Comparison of ENCODE assay signal across 1 cellular context in the genomic region with DNA sequence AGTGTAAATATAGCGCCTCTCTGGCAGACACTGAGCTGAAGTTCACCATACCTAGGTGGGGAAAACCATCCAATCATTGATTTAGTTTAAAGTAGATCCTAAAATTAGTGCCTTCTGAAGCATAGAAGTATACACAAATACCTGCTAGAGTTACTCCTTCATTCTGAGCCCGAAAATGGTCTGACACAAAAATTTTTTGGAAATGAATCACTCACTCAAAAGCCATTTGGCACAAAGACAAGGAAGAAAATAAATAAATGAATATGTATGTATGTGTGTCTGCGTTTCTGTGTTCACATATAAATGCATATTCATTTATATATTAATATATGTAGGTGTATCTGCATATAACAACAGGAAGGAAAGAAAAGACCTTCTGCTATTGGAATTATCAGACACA.
TF ChIP-seq lines count a peak whose summit lies in the region.

No MANE protein-coding gene starts in this region.

TF ChIP-seq in GM23338, 12 proteins besides CTCF, POLR2A, EP300 and RAD21:
- TF ChIP-seq, protein P1, sequence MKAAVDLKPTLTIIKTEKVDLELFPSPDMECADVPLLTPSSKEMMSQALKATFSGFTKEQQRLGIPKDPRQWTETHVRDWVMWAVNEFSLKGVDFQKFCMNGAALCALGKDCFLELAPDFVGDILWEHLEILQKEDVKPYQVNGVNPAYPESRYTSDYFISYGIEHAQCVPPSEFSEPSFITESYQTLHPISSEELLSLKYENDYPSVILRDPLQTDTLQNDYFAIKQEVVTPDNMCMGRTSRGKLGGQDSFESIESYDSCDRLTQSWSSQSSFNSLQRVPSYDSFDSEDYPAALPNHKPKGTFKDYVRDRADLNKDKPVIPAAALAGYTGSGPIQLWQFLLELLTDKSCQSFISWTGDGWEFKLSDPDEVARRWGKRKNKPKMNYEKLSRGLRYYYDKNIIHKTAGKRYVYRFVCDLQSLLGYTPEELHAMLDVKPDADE (IDR thresholded peaks at IDR 0.05) = no peak
- no peak for TF ChIP-seq EZH2phosphoT487 (IDR thresholded peaks at IDR 0.05; ENCODE audit: unreplicated experiment)
- TF ChIP-seq NANOG (IDR thresholded peaks at IDR 0.05; ENCODE audit: borderline replicate concordance) = no peak
- TF ChIP-seq JUNB (IDR thresholded peaks at IDR 0.05; ENCODE audit: unreplicated experiment) = no peak
- TF ChIP-seq, protein P2, sequence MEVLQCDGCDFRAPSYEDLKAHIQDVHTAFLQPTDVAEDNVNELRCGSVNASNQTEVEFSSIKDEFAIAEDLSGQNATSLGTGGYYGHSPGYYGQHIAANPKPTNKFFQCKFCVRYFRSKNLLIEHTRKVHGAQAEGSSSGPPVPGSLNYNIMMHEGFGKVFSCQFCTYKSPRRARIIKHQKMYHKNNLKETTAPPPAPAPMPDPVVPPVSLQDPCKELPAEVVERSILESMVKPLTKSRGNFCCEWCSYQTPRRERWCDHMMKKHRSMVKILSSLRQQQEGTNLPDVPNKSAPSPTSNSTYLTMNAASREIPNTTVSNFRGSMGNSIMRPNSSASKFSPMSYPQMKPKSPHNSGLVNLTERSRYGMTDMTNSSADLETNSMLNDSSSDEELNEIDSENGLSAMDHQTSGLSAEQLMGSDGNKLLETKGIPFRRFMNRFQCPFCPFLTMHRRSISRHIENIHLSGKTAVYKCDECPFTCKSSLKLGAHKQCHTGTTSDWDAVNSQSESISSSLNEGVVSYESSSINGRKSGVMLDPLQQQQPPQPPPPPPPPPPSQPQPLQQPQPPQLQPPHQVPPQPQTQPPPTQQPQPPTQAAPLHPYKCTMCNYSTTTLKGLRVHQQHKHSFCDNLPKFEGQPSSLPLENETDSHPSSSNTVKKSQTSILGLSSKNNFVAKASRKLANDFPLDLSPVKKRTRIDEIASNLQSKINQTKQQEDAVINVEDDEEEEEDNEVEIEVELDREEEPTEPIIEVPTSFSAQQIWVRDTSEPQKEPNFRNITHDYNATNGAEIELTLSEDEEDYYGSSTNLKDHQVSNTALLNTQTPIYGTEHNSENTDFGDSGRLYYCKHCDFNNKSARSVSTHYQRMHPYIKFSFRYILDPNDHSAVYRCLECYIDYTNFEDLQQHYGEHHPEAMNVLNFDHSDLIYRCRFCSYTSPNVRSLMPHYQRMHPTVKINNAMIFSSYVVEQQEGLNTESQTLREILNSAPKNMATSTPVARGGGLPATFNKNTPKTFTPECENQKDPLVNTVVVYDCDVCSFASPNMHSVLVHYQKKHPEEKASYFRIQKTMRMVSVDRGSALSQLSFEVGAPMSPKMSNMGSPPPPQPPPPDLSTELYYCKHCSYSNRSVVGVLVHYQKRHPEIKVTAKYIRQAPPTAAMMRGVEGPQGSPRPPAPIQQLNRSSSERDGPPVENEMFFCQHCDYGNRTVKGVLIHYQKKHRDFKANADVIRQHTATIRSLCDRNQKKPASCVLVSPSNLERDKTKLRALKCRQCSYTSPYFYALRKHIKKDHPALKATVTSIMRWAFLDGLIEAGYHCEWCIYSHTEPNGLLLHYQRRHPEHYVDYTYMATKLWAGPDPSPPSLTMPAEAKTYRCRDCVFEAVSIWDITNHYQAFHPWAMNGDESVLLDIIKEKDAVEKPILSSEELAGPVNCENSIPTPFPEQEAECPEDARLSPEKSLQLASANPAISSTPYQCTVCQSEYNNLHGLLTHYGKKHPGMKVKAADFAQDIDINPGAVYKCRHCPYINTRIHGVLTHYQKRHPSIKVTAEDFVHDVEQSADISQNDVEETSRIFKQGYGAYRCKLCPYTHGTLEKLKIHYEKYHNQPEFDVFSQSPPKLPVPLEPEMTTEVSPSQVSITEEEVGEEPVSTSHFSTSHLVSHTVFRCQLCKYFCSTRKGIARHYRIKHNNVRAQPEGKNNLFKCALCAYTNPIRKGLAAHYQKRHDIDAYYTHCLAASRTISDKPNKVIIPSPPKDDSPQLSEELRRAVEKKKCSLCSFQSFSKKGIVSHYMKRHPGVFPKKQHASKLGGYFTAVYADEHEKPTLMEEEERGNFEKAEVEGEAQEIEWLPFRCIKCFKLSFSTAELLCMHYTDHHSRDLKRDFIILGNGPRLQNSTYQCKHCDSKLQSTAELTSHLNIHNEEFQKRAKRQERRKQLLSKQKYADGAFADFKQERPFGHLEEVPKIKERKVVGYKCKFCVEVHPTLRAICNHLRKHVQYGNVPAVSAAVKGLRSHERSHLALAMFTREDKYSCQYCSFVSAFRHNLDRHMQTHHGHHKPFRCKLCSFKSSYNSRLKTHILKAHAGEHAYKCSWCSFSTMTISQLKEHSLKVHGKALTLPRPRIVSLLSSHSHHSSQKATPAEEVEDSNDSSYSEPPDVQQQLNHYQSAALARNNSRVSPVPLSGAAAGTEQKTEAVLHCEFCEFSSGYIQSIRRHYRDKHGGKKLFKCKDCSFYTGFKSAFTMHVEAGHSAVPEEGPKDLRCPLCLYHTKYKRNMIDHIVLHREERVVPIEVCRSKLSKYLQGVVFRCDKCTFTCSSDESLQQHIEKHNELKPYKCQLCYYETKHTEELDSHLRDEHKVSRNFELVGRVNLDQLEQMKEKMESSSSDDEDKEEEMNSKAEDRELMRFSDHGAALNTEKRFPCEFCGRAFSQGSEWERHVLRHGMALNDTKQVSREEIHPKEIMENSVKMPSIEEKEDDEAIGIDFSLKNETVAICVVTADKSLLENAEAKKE (CRISPR knock-in tag; IDR thresholded peaks at IDR 0.05) = no peak
- no peak for TF ChIP-seq ZNF331 (CRISPR knock-in tag; IDR thresholded peaks at IDR 0.05; ENCODE audit: low read depth)
TF ChIP-seq in GM23338: peak in this region for 0.
